28 cellular contexts compared by ENCODE assay signal in genomic region chrX:2172359-2172758, GRCh38.
"Had no signal": no experiment of that assay in that cellular context is flagged by ENCODE, and none has a peak within 500 bp of the region (broad histone marks: within the 10 kb centered on the region; RNA-seq: fewer than 3 reads in every experiment).

No MANE protein-coding gene starts in this region.

- H3K4me1 ChIP-seq: ascending aorta had no signal

- H3K27ac ChIP-seq: ascending aorta, cardiac muscle cell, VCaP had no signal

- H3K4me3 ChIP-seq: ascending aorta, cardiac muscle cell had no signal

- ATAC-seq: activated CD8-positive, alpha-beta T cell treated with anti-CD3 and anti-CD28 coated beads for 36 hours; activated naive CD8-positive, alpha-beta T cell treated with anti-CD3 and anti-CD28 coated beads, Interleukin-2, amount 50 U/mL, for 24 hours had no signal

- H3K36me3 ChIP-seq: ascending aorta, cardiac muscle cell had no signal

- DNase-seq: activated B cell treated with CpG ODN at 0.5 μM for 24 hours; activated CD4-positive, alpha-beta memory T cell treated with anti-CD3 and anti-CD28 coated beads for 36 hours; activated CD4-positive, alpha-beta T cell treated with anti-CD3 and anti-CD28 coated beads for 4 hours; activated CD4-positive, alpha-beta T cell treated with anti-CD3 and anti-CD28 coated beads, Interleukin-2, amount 10 ng/mL, durations not matched to agents 24 days and 14 days; activated CD4-positive, alpha-beta T cell treated with anti-CD3 and anti-CD28 coated beads, Interleukin-2, amount 50 U/mL, for 1 hour; activated CD4-positive, alpha-beta T cell treated with anti-CD3 and anti-CD28 coated beads, Interleukin-2, amount 50 U/mL, for 4 hours; activated CD4-positive, CD25-positive, alpha-beta regulatory T cell treated with anti-CD3 and anti-CD28 coated beads, Interleukin-2, amount 50 U/mL, for 72 hours; activated CD8-positive, alpha-beta memory T cell treated with anti-CD3 and anti-CD28 coated beads, Interleukin-2, amount 50 U/mL, for 4 hours; activated CD8-positive, alpha-beta T cell treated with anti-CD3 and anti-CD28 coated beads for 36 hours; activated effector memory CD4-positive, alpha-beta T cell treated with Interleukin-2 at 50 U/mL for 16 hours; activated gamma-delta T cell; activated naive CD4-positive, alpha-beta T cell treated with anti-CD3 and anti-CD28 coated beads, Interleukin-2, amount 10 ng/mL, durations not matched to agents 7 days and 5 days; activated naive CD4-positive, alpha-beta T cell treated with Interleukin-2 at 50 U/mL for 16 hours; activated naive CD8-positive, alpha-beta T cell treated with anti-CD3 and anti-CD28 coated beads, Interleukin-2, amount 10 ng/mL, durations not matched to agents 7 days and 5 days; activated naive CD8-positive, alpha-beta T cell treated with anti-CD3 and anti-CD28 coated beads, Interleukin-2, amount 50 U/mL, for 24 hours; activated T-cell treated with anti-CD3 and anti-CD28 coated beads for 4 hours; activated T-cell treated with anti-CD3 and anti-CD28 coated beads, Interleukin-2, amount 50 U/mL, for 24 hours; activated T-cell treated with anti-CD3 and anti-CD28 coated beads, Interleukin-2, amount 50 U/mL, for 48 hours; amygdala; anterior cingulate cortex; caudate nucleus; cerebellar nuclear complex; T-helper 1 cell; T-helper 2 cell; T-helper 9 cell had no signal

- H3K27me3 ChIP-seq: ascending aorta, cardiac muscle cell had no signal
